8 cellular contexts compared by ENCODE assay signal in the genomic region with DNA sequence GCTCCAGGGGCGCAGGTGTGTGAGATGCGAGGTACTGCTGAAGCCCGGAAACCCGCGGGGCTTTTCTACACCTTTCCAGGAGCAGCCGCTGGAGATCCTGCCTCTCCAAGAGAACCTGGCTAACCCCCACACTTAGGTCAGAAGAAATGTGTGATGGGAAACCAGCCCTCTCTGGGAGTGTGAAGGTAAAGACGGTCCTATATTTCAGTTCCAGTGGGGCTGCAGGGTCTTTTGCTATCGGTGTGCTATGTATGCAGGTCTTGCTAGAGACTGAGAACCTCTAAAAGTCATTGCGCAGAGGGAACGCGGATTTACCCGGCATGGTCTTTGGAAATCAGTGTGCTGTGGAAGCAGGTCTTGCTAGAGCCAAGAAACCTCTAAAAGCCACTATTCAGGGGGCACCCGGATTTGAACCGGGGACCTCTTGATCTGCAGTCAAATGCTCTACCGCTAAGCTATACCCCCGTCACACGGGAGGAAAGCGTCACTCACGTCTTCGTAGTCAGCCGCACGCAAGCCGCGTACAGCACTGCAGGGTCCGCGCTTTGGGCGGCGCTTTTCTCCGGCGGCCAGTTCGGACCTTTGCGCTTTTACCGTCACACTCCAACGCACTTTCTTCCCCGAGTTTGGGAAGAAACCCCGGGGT. TPM values are rescaled to one million over a fixed set of nuclear protein-coding genes. Genes with fewer than 3 reads are reported as not detected.
DNase-seq lines count a peak whose midpoint lies in the region; ATAC-seq and TF ChIP-seq lines count a peak whose summit lies in the region.

No MANE protein-coding gene starts in this region.

- no peak overlapping the region; the same call in 1 of the 2 replicates for H2BK15ac ChIP-seq in H9 (ENCODE audit: low read depth, low read length)

- H2AFZ ChIP-seq in H9 (ENCODE audit: low read length) (peak overlapping the region; percentile 96), parathyroid adenoma (peak overlapping the region; percentile 36)

- no peak overlapping the region for H2BK20ac ChIP-seq in H9 (ENCODE audit: low read depth, low read length, poor library complexity, severe bottlenecking)

- H3K27me3 ChIP-seq in H9 (ENCODE audit: insufficient read depth, low read length) (no peaks in the 10 kb centered on the region), cardiac muscle cell (peaks cover 5% of the 10 kb centered on the region), parathyroid adenoma (ENCODE audit: control insufficient read depth, insufficient read depth, low read length) (no peaks in the 10 kb centered on the region), upper lobe of left lung (no peaks in the 10 kb centered on the region)

- H3K4me3 ChIP-seq in cardiac muscle cell, result peak overlapping the region; percentile 21
- H3K4me3 ChIP-seq in parathyroid adenoma (ENCODE audit: low read depth, low read length), result no peak overlapping the region
- peak overlapping the region in 3 of 4 donors; percentile 22 to 26 (median 24) for H3K4me3 ChIP-seq in upper lobe of left lung

- no CpG with 5 or more reads among the region's 36 CpGs for WGBS in H9 (ENCODE audit: extremely low coverage, insufficient read length, low lambda C conversion rate)
- WGBS in upper lobe of left lung, 2 donors, result 12 to 14% methylated on average over 35 to 36 of the region's 36 CpGs

- H3K79me2 ChIP-seq in H9 (ENCODE audit: insufficient read depth, low read length) (no peaks in the 10 kb centered on the region; the same call in 1 of the 2 replicates), parathyroid adenoma (no peaks in the 10 kb centered on the region)

- H2BK12ac ChIP-seq in H9 (ENCODE audit: insufficient read length, low read depth, low read length), result no peak overlapping the region

- peak overlapping the region; percentile 78 to 86 for H3K4me3 Mint-ChIP-seq in H9

- no peaks in the 10 kb centered on the region for H3K79me1 ChIP-seq in H9 (ENCODE audit: insufficient read depth, low read depth, low read length, poor library complexity, severe bottlenecking)

- H4K5ac ChIP-seq in H9 (ENCODE audit: insufficient read length, low read depth, low read length), result no peak overlapping the region

- no peak overlapping the region for H2BK120ac ChIP-seq in H9 (ENCODE audit: low read depth, low read length, poor library complexity, severe bottlenecking)

- H3K9ac ChIP-seq in H9 (ENCODE audit: extremely low read depth, insufficient read length, low read length) (no peak overlapping the region), parathyroid adenoma (no peak overlapping the region)

- peak overlapping the region; percentile 62 to 89 (median 82); a peak in 5 of 7 replicates for H3K27ac Mint-ChIP-seq in H9

- H4K8ac ChIP-seq in H9 (replicated peaks; ENCODE audit: insufficient read length, low read depth, low read length), result no peak overlapping the region

- H2AK5ac ChIP-seq in H9 (ENCODE audit: insufficient read length, low read length), result no peak overlapping the region

- no peak overlapping the region for H3K23ac ChIP-seq in H9 (ENCODE audit: insufficient read length, low read depth, low read length)

- peaks cover 20% of the 10 kb centered on the region for H3K27me3 Mint-ChIP-seq in H9 (ENCODE audit: low read depth)

- peaks cover 11 to 13% of the 10 kb centered on the region in 2 experiments for H3K4me1 Mint-ChIP-seq in H9

- H3K36me3 Mint-ChIP-seq in H9 (ENCODE audit: insufficient read depth in 1 of 3, low read depth in 3 of 3), result no peaks in the 10 kb centered on the region; a peak in 1 of 7 replicates

- peak overlapping the region; percentile 100 for H3K4me2 ChIP-seq in H9 (ENCODE audit: insufficient read depth, insufficient read length, low read length)
- H3K4me2 ChIP-seq in parathyroid adenoma (ENCODE audit: low read length), result peak overlapping the region; percentile 35

- H3K18ac ChIP-seq in H9 (ENCODE audit: insufficient read length, low read depth, low read length), result no peak overlapping the region

- no peaks in the 10 kb centered on the region for H4K20me1 ChIP-seq in H9 (ENCODE audit: control insufficient read depth, insufficient read depth, insufficient read length)

- no peak for TF ChIP-seq POLR2A in upper lobe of left lung (IDR thresholded peaks at IDR 0.05)

- H3K36me3 ChIP-seq in cardiac muscle cell, result no peaks in the 10 kb centered on the region
- H3K36me3 ChIP-seq in parathyroid adenoma (ENCODE audit: control insufficient read depth, insufficient read depth, low read length), result no peaks in the 10 kb centered on the region
- no peaks in the 10 kb centered on the region for H3K36me3 ChIP-seq in upper lobe of left lung

- H3K4me1 ChIP-seq in H9 (ENCODE audit: insufficient read depth, low read length), result no peaks in the 10 kb centered on the region
- no peaks in the 10 kb centered on the region for H3K4me1 ChIP-seq in cardiac muscle cell (ENCODE audit: low read depth)
- no peaks in the 10 kb centered on the region for H3K4me1 ChIP-seq in parathyroid adenoma
- H3K4me1 ChIP-seq in upper lobe of left lung, result no peaks in the 10 kb centered on the region

- no peak overlapping the region for H4K91ac ChIP-seq in H9 (ENCODE audit: insufficient read length, low read depth, low read length)

- no peak overlapping the region for H3K56ac ChIP-seq in H9 (ENCODE audit: insufficient read length, low read depth, low read length)

- peaks cover 3 to 6% of the 10 kb centered on the region in 2 experiments; a peak in 4 of 5 replicates for H3K9me3 Mint-ChIP-seq in H9

- ATAC-seq in upper lobe of left lung (ENCODE audit: low FRiP score in 2 of 2) (peak in 1 of 2 donors; percentile 80), HG02852 (IDR thresholded peaks at IDR 0.05; ENCODE audit: unreplicated experiment) (no peak)

- H3K14ac ChIP-seq in H9 (ENCODE audit: insufficient read depth, low read length), result peak overlapping the region; percentile 20; the same call in 1 of the 2 replicates

- H3K4ac ChIP-seq in H9 (ENCODE audit: low read depth, low read length), result no peak overlapping the region

- no peak overlapping the region for H2BK5ac ChIP-seq in H9 (ENCODE audit: insufficient read length, low read length)

- TF ChIP-seq EP300 in upper lobe of left lung (IDR thresholded peaks at IDR 0.05), result no peak

- no peak overlapping the region for H3T11ph ChIP-seq in H9 (ENCODE audit: low read length)

- H3K9me3 ChIP-seq in H9 (ENCODE audit: control insufficient read depth, low read depth, low read length) (no peaks in the 10 kb centered on the region), cardiac muscle cell (ENCODE audit: low read depth) (no peaks in the 10 kb centered on the region), parathyroid adenoma (ENCODE audit: control insufficient read depth, low read length) (no peaks in the 10 kb centered on the region), upper lobe of left lung (no peaks in the 10 kb centered on the region)

- DNase-seq in H9, result peak; percentile 93
- peak; percentile 59 for DNase-seq in activated naive CD4-positive, alpha-beta T cell treated with anti-CD3 and anti-CD28 coated beads, Interleukin-2, amount 50 U/mL, for 16 hours
- DNase-seq in cardiac muscle cell (ENCODE audit: low read depth in 1 of 2, low spot score in 1 of 2), result peak; percentile 55 to 84
- peak; percentile 49 to 75 for DNase-seq in upper lobe of left lung
- no peak for DNase-seq in NOMO-1 (lab: John Stamatoyannopoulos, UW; ENCODE audit: unreplicated experiment in 2 of 2)
- DNase-seq in NCI-H1417 (lab: John Stamatoyannopoulos, UW), result no peak

- H3K27ac ChIP-seq in H9 (ENCODE audit: insufficient read length, low read depth, low read length), result no peak overlapping the region
- no peak overlapping the region for H3K27ac ChIP-seq in cardiac muscle cell
- H3K27ac ChIP-seq in parathyroid adenoma, result no peak overlapping the region
- no peak overlapping the region for H3K27ac ChIP-seq in upper lobe of left lung

- H3K23me2 ChIP-seq in H9 (ENCODE audit: insufficient read length, low read depth, low read length, poor library complexity, severe bottlenecking), result peaks cover 6% of the 10 kb centered on the region

- TF ChIP-seq CTCF in H9 (conservative IDR thresholded peaks at IDR 0.05), result no peak
- no peak for TF ChIP-seq CTCF in cardiac muscle cell (IDR thresholded peaks at IDR 0.05; ENCODE audit: low read depth, low read length)
- TF ChIP-seq CTCF in parathyroid adenoma (IDR thresholded peaks at IDR 0.05), result no peak
- no peak for TF ChIP-seq CTCF in upper lobe of left lung (IDR thresholded peaks at IDR 0.05)

RNA-seq across cellular contexts. Expression of a gene that starts 46.0 kb away (rescaled TPM):
- total RNA-seq in H9 (2021) (15.6 and 15.9 TPM in 2 replicates), cardiac muscle cell (16.0 and 19.5 TPM in 2 replicates), upper lobe of left lung (10 to 100 TPM in 4 of 6 donors, 1 to 10 TPM in 2; 9.3 to 16.0 (median 10.8) TPM)
- polyA plus RNA-seq in cardiac muscle cell, result 17.6 and 20.0 TPM in 2 replicates

Comparison
In these comparisons a context has a peak if more than half of its experiments do, and no peak if none do; other contexts are left out.
1. DNase-seq: peak in H9 (single experiment), activated naive CD4-positive, alpha-beta T cell treated with anti-CD3 and anti-CD28 coated beads, Interleukin-2, amount 50 U/mL, for 16 hours (single experiment), cardiac muscle cell (2 of 2) and upper lobe of left lung (2 of 2); none in NOMO-1 (0 of 2) and NCI-H1417 (0 of 3).